7 cellular contexts compared by ENCODE assay signal in the genomic region with DNA sequence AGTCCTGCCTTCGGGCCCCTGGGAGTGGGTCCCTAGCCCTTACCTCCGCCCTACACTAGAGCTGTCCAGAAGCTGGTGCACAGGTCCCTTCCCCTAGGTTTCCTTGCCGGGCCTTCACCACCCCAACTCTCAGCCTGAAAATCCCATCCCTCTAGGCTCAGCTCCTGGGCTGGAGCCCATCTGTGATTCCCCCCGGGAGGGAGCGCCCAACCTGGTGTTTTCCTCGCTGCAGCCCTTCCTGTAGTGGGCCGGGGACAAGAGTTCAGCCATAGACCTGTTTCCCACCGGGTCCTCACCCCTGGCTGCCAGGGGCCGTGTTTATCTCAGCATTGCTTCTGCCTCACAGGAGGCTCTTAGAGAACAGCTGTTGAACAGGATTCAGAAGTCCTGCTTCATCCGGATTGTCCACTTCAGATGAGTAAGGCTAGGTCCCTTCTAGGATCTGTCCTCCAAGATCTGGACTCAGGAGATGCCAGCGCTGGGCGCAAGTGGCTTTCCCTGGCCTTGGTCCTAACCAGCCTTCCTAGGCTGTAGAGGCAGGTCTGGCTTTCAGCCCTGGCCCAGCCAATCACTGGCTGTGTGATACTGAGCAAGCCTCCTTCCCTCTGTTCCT. TPM values are rescaled to one million over a fixed set of nuclear protein-coding genes. Genes with fewer than 3 reads are reported as not detected.
DNase-seq lines count a peak whose midpoint lies in the region; FAIRE-seq and TF ChIP-seq lines count a peak whose summit lies in the region.

No MANE protein-coding gene starts in this region.

- no peak for FAIRE-seq in small intestine (lab: Jason Lieb, UNC)

- peaks cover 29% of the 10 kb centered on the region for H3K4me1 Mint-ChIP-seq in HFFc6 (ENCODE audit: low read depth)
- H3K4me1 Mint-ChIP-seq in activated T-helper 1 cell treated with anti-CD3 and anti-CD28 coated beads, Interleukin-12 subunit alpha, Interleukin-12 subunit beta, Interleukin-2, Interleukin-4 antibody, amounts not matched to agents 30 ng/mL and 10 ng/mL and 1 ng/mL, durations not matched to agents 14 hours and 24 hours and 36 hours (ENCODE audit: low read depth), result peaks cover 61% of the 10 kb centered on the region

- H3K9me3 ChIP-seq in iPS-18a (ENCODE audit: control insufficient read depth, low read depth, low read length) (no peaks in the 10 kb centered on the region), small intestine (ENCODE audit: control insufficient read depth, low read depth) (no peaks in the 10 kb centered on the region)

- no peaks in the 10 kb centered on the region for H3K36me3 Mint-ChIP-seq in HFFc6 (ENCODE audit: low read depth)
- peaks cover 6% of the 10 kb centered on the region for H3K36me3 Mint-ChIP-seq in activated T-helper 1 cell treated with anti-CD3 and anti-CD28 coated beads, Interleukin-12 subunit alpha, Interleukin-12 subunit beta, Interleukin-2, Interleukin-4 antibody, amounts not matched to agents 30 ng/mL and 10 ng/mL and 1 ng/mL, durations not matched to agents 14 hours and 24 hours and 36 hours (ENCODE audit: low read depth)

- no peak for TF ChIP-seq CTCF in HFFc6 (IDR thresholded peaks at IDR 0.05)

- H3K4me3 Mint-ChIP-seq in HFFc6, result peak overlapping the region; percentile 92
- peak overlapping the region; percentile 93 for H3K4me3 Mint-ChIP-seq in activated T-helper 1 cell treated with anti-CD3 and anti-CD28 coated beads, Interleukin-12 subunit alpha, Interleukin-12 subunit beta, Interleukin-2, Interleukin-4 antibody, amounts not matched to agents 30 ng/mL and 10 ng/mL and 1 ng/mL, durations not matched to agents 14 hours and 24 hours and 36 hours

- peak overlapping the region; percentile 58 for H3K27ac Mint-ChIP-seq in HFFc6
- H3K27ac Mint-ChIP-seq in activated T-helper 1 cell treated with anti-CD3 and anti-CD28 coated beads, Interleukin-12 subunit alpha, Interleukin-12 subunit beta, Interleukin-2, Interleukin-4 antibody, amounts not matched to agents 30 ng/mL and 10 ng/mL and 1 ng/mL, durations not matched to agents 14 hours and 24 hours and 36 hours, result peak overlapping the region; percentile 83

- 36 to 49% (median 46%) methylated on average over 12 of the region's 12 CpGs for WGBS in small intestine, 3 donors

- peaks cover 79% of the 10 kb centered on the region for H3K27me3 ChIP-seq in iPS-18a (ENCODE audit: control insufficient read depth, insufficient read depth, low read length)
- H3K27me3 ChIP-seq in small intestine (ENCODE audit: control insufficient read depth in 2 of 2, insufficient read depth in 2 of 2, low read length in 2 of 2), result no peaks in the 10 kb centered on the region

- no peaks in the 10 kb centered on the region for H3K9me3 Mint-ChIP-seq in HFFc6
- no peaks in the 10 kb centered on the region for H3K9me3 Mint-ChIP-seq in activated T-helper 1 cell treated with anti-CD3 and anti-CD28 coated beads, Interleukin-12 subunit alpha, Interleukin-12 subunit beta, Interleukin-2, Interleukin-4 antibody, amounts not matched to agents 30 ng/mL and 10 ng/mL and 1 ng/mL, durations not matched to agents 14 hours and 24 hours and 36 hours

- peaks cover 6% of the 10 kb centered on the region for H3K27me3 Mint-ChIP-seq in HFFc6 (ENCODE audit: insufficient read depth)
- peaks cover 17% of the 10 kb centered on the region for H3K27me3 Mint-ChIP-seq in activated T-helper 1 cell treated with anti-CD3 and anti-CD28 coated beads, Interleukin-12 subunit alpha, Interleukin-12 subunit beta, Interleukin-2, Interleukin-4 antibody, amounts not matched to agents 30 ng/mL and 10 ng/mL and 1 ng/mL, durations not matched to agents 14 hours and 24 hours and 36 hours (ENCODE audit: insufficient read depth)

- H3K9ac ChIP-seq in iPS-18a (ENCODE audit: low read length), result peak overlapping the region; percentile 58

- intact Hi-C loops in activated T-helper 1 cell treated with anti-CD3 and anti-CD28 coated beads, Interleukin-12 subunit alpha, Interleukin-12 subunit beta, Interleukin-2, Interleukin-4 antibody, amounts not matched to agents 30 ng/mL and 10 ng/mL and 1 ng/mL, durations not matched to agents 14 hours and 24 hours and 36 hours (cut with micrococcal nuclease), result loop anchor here (1.0 to 10.0 kb wide), 3 partner anchors 15 to 323 kb away; a partner anchor contains a TSS

- DNase-seq in HFFc6 (peak; percentile 13), small intestine (no peak), NAMALWA (ENCODE audit: low spot score) (no peak), NCI-H2227 treated with DMSO at 0.1 percent for 48 hours (lab: John Stamatoyannopoulos, UW) (no peak), NCI-H1694 (lab: John Stamatoyannopoulos, UW) (no peak)
- DNase-seq in activated T-helper 1 cell treated with anti-CD3 and anti-CD28 coated beads, Interleukin-12 subunit alpha, Interleukin-12 subunit beta, Interleukin-2, Interleukin-4 antibody, amounts not matched to agents 30 ng/mL and 10 ng/mL and 1 ng/mL, durations not matched to agents 14 hours and 24 hours and 36 hours (ENCODE audit: low spot score), result no peak

- peak overlapping the region; percentile 75 for H3K4me3 ChIP-seq in iPS-18a (ENCODE audit: low read length)
- H3K4me3 ChIP-seq in small intestine (ENCODE audit: low read depth in 1 of 2, low read length in 2 of 2), result peak overlapping the region; percentile 51 to 67

- H3K36me3 ChIP-seq in iPS-18a (ENCODE audit: control insufficient read depth, low read depth, low read length) (no peaks in the 10 kb centered on the region), small intestine (ENCODE audit: control insufficient read depth in 2 of 2, insufficient read depth in 2 of 2, low read length in 2 of 2) (no peaks in the 10 kb centered on the region)

- H3K4me1 ChIP-seq in iPS-18a (ENCODE audit: control insufficient read depth, low read depth, low read length) (peaks cover 12% of the 10 kb centered on the region), small intestine (ENCODE audit: control insufficient read depth in 2 of 2, insufficient read depth in 1 of 2, low read depth in 1 of 2, low read length in 1 of 2) (peaks cover 2 to 20% of the 10 kb centered on the region in 2 donors)

- H3K27ac ChIP-seq in iPS-18a (ENCODE audit: low read length) (no peak overlapping the region), small intestine (ENCODE audit: low read depth in 1 of 2, low read length in 1 of 2) (peak overlapping the region in 1 of 2 donors; percentile 69)

RNA-seq across cellular contexts. Expression of a gene that starts 1.0 kb away (rescaled TPM):
- total RNA-seq in HFFc6 (2021; fragmentation: NEBNext Ultra II Directional; extraction: Animal tissue kit (Norgen Biotek cat#: 25700)), result 10 to 100 TPM; 18.1 to 24.7 (median 23.4) TPM
- total RNA-seq in activated T-helper 1 cell treated with anti-CD3 and anti-CD28 coated beads, Interleukin-12 subunit alpha, Interleukin-12 subunit beta, Interleukin-2, Interleukin-4 antibody, amounts not matched to agents 30 ng/mL and 10 ng/mL and 1 ng/mL, durations not matched to agents 14 hours and 24 hours and 36 hours, result 26.3 and 27.5 TPM in 2 replicates
- polyA plus RNA-seq in small intestine, result 10 to 100 TPM in 2 of 3 donors, 1 to 10 TPM in 1; 3.4 to 22.3 (median 13.0) TPM

RNA-seq across cellular contexts. Expression of a gene that starts 31.7 kb away (rescaled TPM):
- 1 to 10 TPM in 1 of 6 experiments, under 1 TPM in 5; 0.59 to 2.5 (median 0.73) TPM for total RNA-seq in HFFc6 (2021; fragmentation: NEBNext Ultra II Directional; extraction: Animal tissue kit (Norgen Biotek cat#: 25700))
- not detected in 2 replicates for total RNA-seq in activated T-helper 1 cell treated with anti-CD3 and anti-CD28 coated beads, Interleukin-12 subunit alpha, Interleukin-12 subunit beta, Interleukin-2, Interleukin-4 antibody, amounts not matched to agents 30 ng/mL and 10 ng/mL and 1 ng/mL, durations not matched to agents 14 hours and 24 hours and 36 hours
- under 1 TPM in 1 of 3 donors, not detected in 2; 0.04 TPM for polyA plus RNA-seq in small intestine

RNA-seq across cellular contexts. Expression of a gene that starts 53.2 kb away (rescaled TPM):
- total RNA-seq in HFFc6 (2021; fragmentation: NEBNext Ultra II Directional; extraction: Animal tissue kit (Norgen Biotek cat#: 25700)), result 100 to 1,000 TPM; 247 to 272 (median 259) TPM
- 175 and 182 TPM in 2 replicates for total RNA-seq in activated T-helper 1 cell treated with anti-CD3 and anti-CD28 coated beads, Interleukin-12 subunit alpha, Interleukin-12 subunit beta, Interleukin-2, Interleukin-4 antibody, amounts not matched to agents 30 ng/mL and 10 ng/mL and 1 ng/mL, durations not matched to agents 14 hours and 24 hours and 36 hours
- 100 to 1,000 TPM; 176 to 279 (median 276) TPM for polyA plus RNA-seq in small intestine
